Comparison of ENCODE assay signal across 8 cellular contexts in the genomic region with DNA sequence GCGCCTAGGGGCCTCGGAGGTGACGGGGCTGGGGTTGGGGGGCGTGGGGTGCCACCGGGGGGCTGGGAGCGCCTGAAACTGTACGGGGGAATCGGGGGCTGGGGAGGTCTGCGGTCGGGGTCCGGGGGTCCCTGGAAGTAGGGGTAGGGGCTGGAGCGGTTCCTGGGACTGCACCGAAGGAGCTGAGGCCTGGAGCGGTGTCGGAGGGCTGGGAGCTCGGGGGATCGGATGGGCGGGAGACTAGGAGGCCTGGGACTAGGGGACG. TPM values are rescaled to one million over a fixed set of nuclear protein-coding genes. Genes with fewer than 3 reads are reported as not detected.
DNase-seq lines count a peak whose midpoint lies in the region; ATAC-seq, FAIRE-seq and TF ChIP-seq lines count a peak whose summit lies in the region.

No MANE protein-coding gene starts in this region.

- H3K4me1 Mint-ChIP-seq in chondrocyte (ENCODE audit: low read depth) = peaks cover 18% of the 10 kb centered on the region

- no peak for TF ChIP-seq EP300 in A549 (IDR thresholded peaks at IDR 0.05)

- no peak for TF ChIP-seq RAD21 in A549 (conservative IDR thresholded peaks at IDR 0.05 in 1 of 2, IDR thresholded peaks at IDR 0.05 in 1 of 2)

- H3K4me1 ChIP-seq in A549 (peaks cover 11% of the 10 kb centered on the region; the same call in 2 of the 3 replicates), HUES48 (ENCODE audit: control insufficient read depth, insufficient read depth, low read length) (peaks cover 3% of the 10 kb centered on the region; the same call in 1 of the 2 replicates), mucosa of rectum (ENCODE audit: control insufficient read depth in 2 of 2, insufficient read depth in 2 of 2, low read length in 2 of 2) (peaks cover 7 to 15% of the 10 kb centered on the region in 2 donors)

- H3K36me3 Mint-ChIP-seq in chondrocyte (ENCODE audit: low read depth) = peaks cover 21% of the 10 kb centered on the region

- peak overlapping the region; percentile 97 for H3K27ac Mint-ChIP-seq in chondrocyte (ENCODE audit: unreplicated experiment)

- TF ChIP-seq CTCF in A549 (IDR thresholded peaks at IDR 0.05) = no peak
- TF ChIP-seq CTCF in chondrocyte (IDR thresholded peaks at IDR 0.05) = no peak

- H3K36me3 ChIP-seq in HUES48 (ENCODE audit: control insufficient read depth, insufficient read depth, low read length) = peaks cover 34% of the 10 kb centered on the region
- peaks cover 29 to 31% of the 10 kb centered on the region in 2 donors for H3K36me3 ChIP-seq in mucosa of rectum (ENCODE audit: control insufficient read depth in 2 of 2, insufficient read depth in 2 of 2, low read length in 2 of 2)

- DNase-seq in A549 (ENCODE audit: low read depth in 1 of 2, low spot score in 1 of 2) = no peak
- DNase-seq in chondrocyte (ENCODE audit: low spot score) = no peak
- no peak for DNase-seq in 8988T
- DNase-seq in Ammon's horn (ENCODE audit: low spot score) = no peak
- no peak for DNase-seq in HK-2 (ENCODE audit: unreplicated experiment)
- DNase-seq in NCI-H2107 (lab: John Stamatoyannopoulos, UW) = no peak

- peak overlapping the region; percentile 93 for H3K4me3 Mint-ChIP-seq in chondrocyte (ENCODE audit: unreplicated experiment)

- H3K27me3 Mint-ChIP-seq in chondrocyte (ENCODE audit: low read depth) = no peaks in the 10 kb centered on the region

- TF ChIP-seq POLR2A in A549 (IDR thresholded peaks at IDR 0.05; ENCODE audit: low read length) = no peak

- no peak for FAIRE-seq in A549 (lab: Jason Lieb, UNC)

- H3K9me3 ChIP-seq in A549 (no peaks in the 10 kb centered on the region), HUES48 (ENCODE audit: control insufficient read depth, insufficient read depth, low read length) (no peaks in the 10 kb centered on the region), mucosa of rectum (ENCODE audit: control insufficient read depth in 2 of 2, low read length in 2 of 2) (no peaks in the 10 kb centered on the region)

- peak overlapping the region; percentile 72 for H3K9ac ChIP-seq in HUES48 (ENCODE audit: low read depth, low read length)
- peak overlapping the region; percentile 78 to 86 for H3K9ac ChIP-seq in mucosa of rectum (ENCODE audit: low read depth in 1 of 2, low read length in 2 of 2)

- H3K27ac ChIP-seq in A549 (peak overlapping the region; percentile 99), HUES48 (ENCODE audit: low read depth, low read length) (peak overlapping the region; percentile 64), mucosa of rectum (ENCODE audit: low read depth in 2 of 2, low read length in 2 of 2) (peak overlapping the region; percentile 49 to 68)

- 0% methylated on average over 6 of the region's 19 CpGs for WGBS in A549 (ENCODE audit: missing lambda C conversion rate)

- POLR2A ChIA-PET in A549 (lab: Yijun Ruan, JAX) = no interaction called here

- CTCF ChIA-PET in A549 (lab: Yijun Ruan, JAX) = no interaction called here

- peak overlapping the region; percentile 80 for H3K4me2 ChIP-seq in A549

- no peak for ATAC-seq in A549

- H3K27me3 ChIP-seq in HUES48 (ENCODE audit: control insufficient read depth, insufficient read depth, low read length) (no peaks in the 10 kb centered on the region), mucosa of rectum (ENCODE audit: control insufficient read depth in 2 of 2, insufficient read depth in 2 of 2, low read length in 2 of 2) (no peaks in the 10 kb centered on the region)

- no peaks in the 10 kb centered on the region for H3K9me3 Mint-ChIP-seq in chondrocyte (ENCODE audit: low read depth)

- H3K4me3 ChIP-seq in A549 = peak overlapping the region; percentile 99
- H3K4me3 ChIP-seq in HUES48 (ENCODE audit: low read depth, low read length) = peak overlapping the region; percentile 85
- H3K4me3 ChIP-seq in mucosa of rectum (ENCODE audit: low read length in 2 of 2) = peak overlapping the region; percentile 84 to 87

TF ChIP-seq in A549, 52 proteins besides CTCF, POLR2A, EP300 and RAD21 (continues in another document):
- TF ChIP-seq HEYL (CRISPR knock-in tag; IDR thresholded peaks at IDR 0.05) (no peak), CBX2 (IDR thresholded peaks at IDR 0.05; ENCODE audit: borderline replicate concordance, low read depth) (no peak), RFX5 (IDR thresholded peaks at IDR 0.05) (no peak), NR3C1 (IDR thresholded peaks at IDR 0.05) (no peak), SMC3 (IDR thresholded peaks at IDR 0.05) (no peak), PHF8 (IDR thresholded peaks at IDR 0.05; ENCODE audit: borderline replicate concordance, low read depth) (no peak), ESRRA (IDR thresholded peaks at IDR 0.05; ENCODE audit: borderline replicate concordance, low read length) (no peak), RCOR1 (IDR thresholded peaks at IDR 0.05; ENCODE audit: low read depth, low read length) (no peak), FOSB (CRISPR knock-in tag; IDR thresholded peaks at IDR 0.05) (no peak), MYC (IDR thresholded peaks at IDR 0.05; ENCODE audit: borderline replicate concordance, low read length) (no peak), CHD2 (IDR thresholded peaks at IDR 0.05; ENCODE audit: low read length, partially characterized antibody) (no peak), HOXA7 (CRISPR knock-in tag; IDR thresholded peaks at IDR 0.05) (no peak), BHLHE40 (IDR thresholded peaks at IDR 0.05; ENCODE audit: low read depth, low read length) (no peak)
- TF ChIP-seq, protein P1, sequence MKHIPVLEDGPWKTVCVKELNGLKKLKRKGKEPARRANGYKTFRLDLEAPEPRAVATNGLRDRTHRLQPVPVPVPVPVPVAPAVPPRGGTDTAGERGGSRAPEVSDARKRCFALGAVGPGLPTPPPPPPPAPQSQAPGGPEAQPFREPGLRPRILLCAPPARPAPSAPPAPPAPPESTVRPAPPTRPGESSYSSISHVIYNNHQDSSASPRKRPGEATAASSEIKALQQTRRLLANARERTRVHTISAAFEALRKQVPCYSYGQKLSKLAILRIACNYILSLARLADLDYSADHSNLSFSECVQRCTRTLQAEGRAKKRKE (CRISPR knock-in tag; IDR thresholded peaks at IDR 0.05; ENCODE audit: low read depth) = no peak
- TF ChIP-seq, protein P2, sequence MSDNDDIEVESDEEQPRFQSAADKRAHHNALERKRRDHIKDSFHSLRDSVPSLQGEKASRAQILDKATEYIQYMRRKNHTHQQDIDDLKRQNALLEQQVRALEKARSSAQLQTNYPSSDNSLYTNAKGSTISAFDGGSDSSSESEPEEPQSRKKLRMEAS (IDR thresholded peaks at IDR 0.05) = no peak
- TF ChIP-seq, protein P3, sequence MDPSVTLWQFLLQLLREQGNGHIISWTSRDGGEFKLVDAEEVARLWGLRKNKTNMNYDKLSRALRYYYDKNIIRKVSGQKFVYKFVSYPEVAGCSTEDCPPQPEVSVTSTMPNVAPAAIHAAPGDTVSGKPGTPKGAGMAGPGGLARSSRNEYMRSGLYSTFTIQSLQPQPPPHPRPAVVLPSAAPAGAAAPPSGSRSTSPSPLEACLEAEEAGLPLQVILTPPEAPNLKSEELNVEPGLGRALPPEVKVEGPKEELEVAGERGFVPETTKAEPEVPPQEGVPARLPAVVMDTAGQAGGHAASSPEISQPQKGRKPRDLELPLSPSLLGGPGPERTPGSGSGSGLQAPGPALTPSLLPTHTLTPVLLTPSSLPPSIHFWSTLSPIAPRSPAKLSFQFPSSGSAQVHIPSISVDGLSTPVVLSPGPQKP (IDR thresholded peaks at IDR 0.05; ENCODE audit: low read depth, low read length) = no peak

RNA-seq across cellular contexts. Expression of a gene that starts 0.4 kb away (rescaled TPM):
- polyA plus RNA-seq in A549 (2011; rRNA removed) (18.0 and 24.9 TPM in 2 replicates), A549 (2017; fragmentation: RNase III; extraction: RNeasy Plus Mini Kit Qiagen cat#74134 plus additional on column Dnase treatment) (27.3 to 32.9 TPM (median 32.5 TPM) in 3 replicates)
- polyA plus RNA-seq in A549 (2012; cell fraction: cytosol; rRNA removed) = 39.4 and 42.5 TPM in 2 replicates
- polyA plus RNA-seq in A549 (2012; cell fraction: nucleus; rRNA removed) = 110 and 134 TPM in 2 replicates
- polyA minus RNA-seq in A549 (2011; rRNA and poly(A)+ RNA removed) = 10.9 and 14.5 TPM in 2 replicates
- 33.2 to 38.0 TPM (median 34.3 TPM) in 3 replicates for total RNA-seq in chondrocyte

RNA-seq across cellular contexts. Expression of a gene that starts 23.1 kb away (rescaled TPM):
- polyA plus RNA-seq in A549 (2011; rRNA removed) = 0.16 TPM in 2 replicates
- 0.06 and 0.09 TPM in 2 replicates for polyA plus RNA-seq in A549 (2012; cell fraction: cytosol; rRNA removed)
- polyA plus RNA-seq in A549 (2012; cell fraction: nucleus; rRNA removed) = 0.72 and 1.8 TPM in 2 replicates
- polyA plus RNA-seq in A549 (2017; fragmentation: RNase III; extraction: RNeasy Plus Mini Kit Qiagen cat#74134 plus additional on column Dnase treatment) = 0.12 to 0.20 TPM in 2 of 3 replicates, not detected in the other
- polyA minus RNA-seq in A549 (2011; rRNA and poly(A)+ RNA removed) = 1.6 TPM in 1 of 2 replicates, not detected in the other
- 0.30 to 0.99 TPM in 2 of 3 replicates, not detected in the other for total RNA-seq in chondrocyte

RNA-seq across cellular contexts. Expression of a gene that starts 54.8 kb away (rescaled TPM):
- polyA plus RNA-seq in A549 (2011; rRNA removed) (not detected in 2 replicates), A549 (2017; fragmentation: RNase III; extraction: RNeasy Plus Mini Kit Qiagen cat#74134 plus additional on column Dnase treatment) (0.03 TPM in 1 of 3 replicates, not detected in the others)
- 0.01 TPM in 1 of 2 replicates, not detected in the other for polyA plus RNA-seq in A549 (2012; cell fraction: cytosol; rRNA removed)
- not detected in 2 replicates for polyA plus RNA-seq in A549 (2012; cell fraction: nucleus; rRNA removed)
- polyA minus RNA-seq in A549 (2011; rRNA and poly(A)+ RNA removed) = not detected in 2 replicates
- not detected in 3 replicates for total RNA-seq in chondrocyte
